ENCODE assay signal across 8 cellular contexts in genomic region chr5:178152491-178153444, GRCh38. TPM values are rescaled to one million over a fixed set of nuclear protein-coding genes. Genes with fewer than 3 reads are reported as not detected.
A peak's percentile ranks its signal among the peaks of the same experiment; 100 is the strongest.
DNase-seq lines count a peak whose midpoint lies in the region; ATAC-seq, FAIRE-seq and TF ChIP-seq lines count a peak whose summit lies in the region.

No MANE protein-coding gene starts in this region.

- peak overlapping the region; percentile 53 for H3K9ac ChIP-seq in muscle layer of colon (ENCODE audit: low read length)

- peaks cover 11% of the 10 kb centered on the region for H3K79me2 ChIP-seq in ACC112 (ENCODE audit: control insufficient read depth, insufficient read depth, low read length, unreplicated experiment)

- peaks cover 5% of the 10 kb centered on the region; the same call in 1 of the 2 replicates for H3K36me3 ChIP-seq in ACC112 (ENCODE audit: insufficient read depth, low read length)
- H3K36me3 ChIP-seq in bronchial epithelial cell (ENCODE audit: control insufficient read depth, insufficient read depth, low read length), result peaks cover 21% of the 10 kb centered on the region
- peaks cover 35% of the 10 kb centered on the region for H3K36me3 ChIP-seq in muscle layer of colon (ENCODE audit: insufficient read depth, low read length)

- H3K27me3 ChIP-seq in ACC112 (ENCODE audit: insufficient read depth, low read length) (no peaks in the 10 kb centered on the region), bronchial epithelial cell (ENCODE audit: control insufficient read depth, insufficient read depth, low read length) (no peaks in the 10 kb centered on the region), muscle layer of colon (ENCODE audit: control insufficient read depth in 1 of 2, insufficient read depth in 2 of 2, low read length in 2 of 2) (no peaks in the 10 kb centered on the region)

- ATAC-seq in GM18502 (IDR thresholded peaks at IDR 0.05; ENCODE audit: poor library complexity, unreplicated experiment), result no peak
- no peak for ATAC-seq in GM19395 (IDR thresholded peaks at IDR 0.05; ENCODE audit: unreplicated experiment)
- ATAC-seq in omental fat pad (ENCODE audit: low FRiP score), result no peak

- no peak for TF ChIP-seq CTCF in bronchial epithelial cell (IDR thresholded peaks at IDR 0.05; ENCODE audit: insufficient read depth, low read length, severe bottlenecking)
- TF ChIP-seq CTCF in omental fat pad (IDR thresholded peaks at IDR 0.05), result no peak

- peak; percentile 21 for DNase-seq in HT-29 (ENCODE audit: low spot score)
- no peak for DNase-seq in bronchial epithelial cell (ENCODE audit: low read depth)
- no peak for DNase-seq in omental fat pad (ENCODE audit: low spot score)
- DNase-seq in NCI-H146 (lab: John Stamatoyannopoulos, UW), result no peak

- peak overlapping the region; percentile 24 for H2AFZ ChIP-seq in ACC112 (ENCODE audit: low read length, unreplicated experiment)

- FAIRE-seq in bronchial epithelial cell (lab: Jason Lieb, UNC), result no peak

- H3K27ac ChIP-seq in ACC112 (ENCODE audit: low read depth, low read length) (no peak overlapping the region), muscle layer of colon (ENCODE audit: low read depth, low read length) (peak overlapping the region; percentile 73)

- H3K4me3 ChIP-seq in ACC112 (ENCODE audit: low read depth, low read length), result peak overlapping the region; percentile 100
- peak overlapping the region; percentile 73 for H3K4me3 ChIP-seq in bronchial epithelial cell (ENCODE audit: low read depth, low read length)
- H3K4me3 ChIP-seq in muscle layer of colon (ENCODE audit: low read depth in 1 of 2, low read length in 2 of 2), result peak overlapping the region; percentile 50 to 87

- H3K9me3 ChIP-seq in muscle layer of colon (ENCODE audit: low read length), result no peaks in the 10 kb centered on the region

- H3K4me1 ChIP-seq in ACC112 (ENCODE audit: control insufficient read depth, insufficient read depth, low read length, unreplicated experiment), result peaks cover 20% of the 10 kb centered on the region
- H3K4me1 ChIP-seq in muscle layer of colon (ENCODE audit: insufficient read depth, low read length), result peaks cover 25% of the 10 kb centered on the region

RNA-seq across cellular contexts. Expression of gene NHP2, which starts 0.9 kb away (rescaled TPM):
- 413 and 485 TPM in 2 replicates for total RNA-seq in HT-29 (2014; rRNA removed; shearing (Covaris generic))
- total RNA-seq in bronchial epithelial cell (133 and 161 TPM in 2 replicates), omental fat pad (100 to 1,000 TPM; 173 to 241 (median 221) TPM)

RNA-seq across cellular contexts. Expression of gene RMND5B, which starts 22.0 kb away (rescaled TPM):
- 42.0 and 50.0 TPM in 2 replicates for total RNA-seq in HT-29 (2014; rRNA removed; shearing (Covaris generic))
- total RNA-seq in bronchial epithelial cell (42.9 and 46.5 TPM in 2 replicates), omental fat pad (10 to 100 TPM; 22.9 to 37.5 (median 27.7) TPM)

RNA-seq across cellular contexts. Expression of gene GMCL2, which starts 34.4 kb away (rescaled TPM):
- total RNA-seq in HT-29 (2014; rRNA removed; shearing (Covaris generic)), result not detected in 2 replicates
- total RNA-seq in bronchial epithelial cell, result not detected in 2 replicates
- not detected for total RNA-seq in omental fat pad

RNA-seq across cellular contexts. Expression of gene N4BP3, which starts 39.4 kb away (rescaled TPM):
- 0.39 and 0.81 TPM in 2 replicates for total RNA-seq in HT-29 (2014; rRNA removed; shearing (Covaris generic))
- total RNA-seq in bronchial epithelial cell (4.1 and 4.5 TPM in 2 replicates), omental fat pad (1 to 10 TPM in 2 of 4 donors, under 1 TPM in 2; 0.84 to 3.5 (median 1.4) TPM)

RNA-seq across cellular contexts. Expression of gene HNRNPAB, which starts 51.6 kb away (rescaled TPM):
- 212 and 225 TPM in 2 replicates for total RNA-seq in HT-29 (2014; rRNA removed; shearing (Covaris generic))
- total RNA-seq in bronchial epithelial cell (67.4 and 71.3 TPM in 2 replicates), omental fat pad (100 to 1,000 TPM in 1 of 4 donors, 10 to 100 TPM in 3; 77.2 to 204 (median 88.6) TPM)
